Comparison of ENCODE assay signal across 8 cellular contexts in the genomic region with DNA sequence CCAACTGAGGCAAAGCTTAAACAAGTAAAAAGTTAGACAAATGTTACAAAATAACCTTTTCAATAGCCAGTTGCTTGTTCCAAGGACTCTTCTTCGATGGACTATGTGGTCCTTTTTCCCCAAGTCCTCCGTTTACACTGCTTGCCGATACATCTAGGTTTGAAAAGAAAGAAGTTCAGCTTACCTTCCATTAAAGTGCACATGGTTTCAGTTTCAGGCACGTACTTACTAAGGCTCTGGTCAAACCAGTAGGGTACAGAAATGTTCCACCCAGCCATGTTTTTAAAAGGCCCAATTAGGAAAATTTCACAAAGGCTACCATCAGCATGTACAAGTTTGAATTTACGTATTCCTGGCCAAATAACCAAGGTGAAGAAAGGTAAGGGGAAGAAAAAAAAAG. TPM values are rescaled to one million over a fixed set of nuclear protein-coding genes. Genes with fewer than 3 reads are reported as not detected.
DNase-seq lines count a peak whose midpoint lies in the region; ATAC-seq and TF ChIP-seq lines count a peak whose summit lies in the region.

No MANE protein-coding gene starts in this region.

- no peak for TF ChIP-seq CTCF in AG04450 (IDR thresholded peaks at IDR 0.05; ENCODE audit: low read depth, low read length)

- H3K4me3 Mint-ChIP-seq in activated CD4-positive, alpha-beta memory T cell treated with anti-CD3 and anti-CD28 coated beads, Interleukin-2, amount 10 ng/mL, durations not matched to agents 7 days and 5 days = peak overlapping the region; percentile 93

- WGBS in thymus = 2% methylated on average over 5 of the region's 5 CpGs

- H3K4me1 ChIP-seq in iPS-20b (ENCODE audit: insufficient read depth, low read length) (peaks cover 14% of the 10 kb centered on the region), thymus (ENCODE audit: control insufficient read depth, insufficient read depth, low read length) (peaks cover 16% of the 10 kb centered on the region)

- peaks cover 57% of the 10 kb centered on the region for H3K36me3 Mint-ChIP-seq in activated CD4-positive, alpha-beta memory T cell treated with anti-CD3 and anti-CD28 coated beads, Interleukin-2, amount 10 ng/mL, durations not matched to agents 7 days and 5 days (ENCODE audit: low read depth)

- H3K27me3 ChIP-seq in AG04450 (ENCODE audit: control insufficient read depth, insufficient read depth, low read length) (no peaks in the 10 kb centered on the region), H7 (ENCODE audit: control insufficient read depth, insufficient read depth, low read length) (no peaks in the 10 kb centered on the region), iPS-20b (ENCODE audit: insufficient read depth, low read length) (no peaks in the 10 kb centered on the region), thymus (ENCODE audit: control insufficient read depth, insufficient read depth) (no peaks in the 10 kb centered on the region)

- no peaks in the 10 kb centered on the region for H3K27me3 Mint-ChIP-seq in activated CD4-positive, alpha-beta memory T cell treated with anti-CD3 and anti-CD28 coated beads, Interleukin-2, amount 10 ng/mL, durations not matched to agents 7 days and 5 days

- peaks cover 31% of the 10 kb centered on the region for H3K36me3 ChIP-seq in H7 (replicated peaks; ENCODE audit: control insufficient read depth, insufficient read depth, low read length)
- peaks cover 57% of the 10 kb centered on the region for H3K36me3 ChIP-seq in iPS-20b (ENCODE audit: insufficient read depth, low read depth, low read length)
- H3K36me3 ChIP-seq in thymus (ENCODE audit: control insufficient read depth, insufficient read depth) = peaks cover 16% of the 10 kb centered on the region

- peaks cover 55% of the 10 kb centered on the region for H3K4me1 Mint-ChIP-seq in activated CD4-positive, alpha-beta memory T cell treated with anti-CD3 and anti-CD28 coated beads, Interleukin-2, amount 10 ng/mL, durations not matched to agents 7 days and 5 days

- H3K27ac ChIP-seq in AG04450 (ENCODE audit: low read depth, low read length) (no peak overlapping the region), iPS-20b (ENCODE audit: low read length) (no peak overlapping the region), thymus (ENCODE audit: low read depth) (peak overlapping the region; percentile 68)

- ATAC-seq in GM18511 (IDR thresholded peaks at IDR 0.05; ENCODE audit: unreplicated experiment) (no peak), GM18517 (IDR thresholded peaks at IDR 0.05; ENCODE audit: unreplicated experiment) (no peak), GM21717 (IDR thresholded peaks at IDR 0.05; ENCODE audit: unreplicated experiment) (no peak)

- CTCF ChIA-PET in AG04450 (lab: Charles Lee) = interaction anchor here (1.5 kb wide), 1 partner anchor 212 kb away, joined by 4 read pairs; no protein-coding TSS in a partner anchor
- CTCF ChIA-PET in activated CD4-positive, alpha-beta memory T cell treated with anti-CD3 and anti-CD28 coated beads, Interleukin-2, amount 10 ng/mL, durations not matched to agents 7 days and 5 days (lab: Charles Lee) = interaction anchor here (1.8 kb wide), 1 partner anchor 8 kb away, joined by 12 read pairs; the partner anchor contains the start of genes JMJD6 and METTL23

- DNase-seq in AG04450 (ENCODE audit: low read depth, low spot score) (no peak), H7 (no peak)
- DNase-seq in activated CD4-positive, alpha-beta memory T cell treated with anti-CD3 and anti-CD28 coated beads, Interleukin-2, amount 10 ng/mL, durations not matched to agents 7 days and 5 days = no peak

- peak overlapping the region; percentile 91 for H3K27ac Mint-ChIP-seq in activated CD4-positive, alpha-beta memory T cell treated with anti-CD3 and anti-CD28 coated beads, Interleukin-2, amount 10 ng/mL, durations not matched to agents 7 days and 5 days

- H3K9ac ChIP-seq in iPS-20b (ENCODE audit: low read depth, low read length) = peak overlapping the region; percentile 99; the same call in 1 of the 2 replicates

- H3K9me3 Mint-ChIP-seq in activated CD4-positive, alpha-beta memory T cell treated with anti-CD3 and anti-CD28 coated beads, Interleukin-2, amount 10 ng/mL, durations not matched to agents 7 days and 5 days = no peaks in the 10 kb centered on the region

- POLR2A ChIA-PET in AG04450 (lab: Yijun Ruan, JAX) = interaction anchor here (0.6 to 5.4 kb wide), 4 partner anchors 8 to 358 kb away, joined by 4 to 41 read pairs (median 6); partner anchors contain the start of genes JMJD6, METTL23 and MXRA7
- POLR2A ChIA-PET in activated CD4-positive, alpha-beta memory T cell treated with anti-CD3 and anti-CD28 coated beads, Interleukin-2, amount 10 ng/mL, durations not matched to agents 7 days and 5 days (lab: Charles Lee) = interaction anchor here (0.6 to 6.5 kb wide), 15 partner anchors 8 to 725 kb away, joined by 3 to 248 read pairs (median 5); partner anchors contain the start of genes JMJD6 and METTL23

- peak overlapping the region; percentile 96 for H3K4me3 ChIP-seq in AG04450 (ENCODE audit: low read depth, low read length)
- H3K4me3 ChIP-seq in H7 (ENCODE audit: insufficient read depth, low read depth, low read length) = peak overlapping the region; percentile 98
- peak overlapping the region; percentile 92 for H3K4me3 ChIP-seq in iPS-20b (ENCODE audit: low read length)
- H3K4me3 ChIP-seq in thymus (ENCODE audit: low read length) = peak overlapping the region; percentile 85

- H3K9me3 ChIP-seq in AG04450 (ENCODE audit: control insufficient read depth, insufficient read depth, low read length) (no peaks in the 10 kb centered on the region; the same call in 1 of the 2 replicates), iPS-20b (ENCODE audit: insufficient read depth, low read depth, low read length) (no peaks in the 10 kb centered on the region), thymus (ENCODE audit: control insufficient read depth) (no peaks in the 10 kb centered on the region)

RNA-seq across cellular contexts. Expression of gene SRSF2, which starts 2.1 kb away (rescaled TPM):
- 170 and 184 TPM in 2 replicates for polyA plus RNA-seq in AG04450 (2011; rRNA removed)
- polyA minus RNA-seq in AG04450 (2011; rRNA and poly(A)+ RNA removed) = 71.4 and 81.2 TPM in 2 replicates
- total RNA-seq in H7 (2014; rRNA removed; shearing (Covaris generic)) = 327 and 489 TPM in 2 replicates
- 100 to 1,000 TPM; 316 to 325 TPM for total RNA-seq in activated CD4-positive, alpha-beta memory T cell treated with anti-CD3 and anti-CD28 coated beads, Interleukin-2, amount 10 ng/mL, durations not matched to agents 7 days and 5 days
- 225 TPM for polyA plus RNA-seq in thymus

RNA-seq across cellular contexts. Expression of gene MFSD11, which starts 2.9 kb away (rescaled TPM):
- polyA plus RNA-seq in AG04450 (2011; rRNA removed) (20.3 and 21.1 TPM in 2 replicates), thymus (17.3 TPM)
- polyA minus RNA-seq in AG04450 (2011; rRNA and poly(A)+ RNA removed) = 20.2 and 21.9 TPM in 2 replicates
- total RNA-seq in H7 (2014; rRNA removed; shearing (Covaris generic)) = 11.1 and 16.5 TPM in 2 replicates
- total RNA-seq in activated CD4-positive, alpha-beta memory T cell treated with anti-CD3 and anti-CD28 coated beads, Interleukin-2, amount 10 ng/mL, durations not matched to agents 7 days and 5 days = 10 to 100 TPM; 24.5 to 28.2 TPM

RNA-seq across cellular contexts. Expression of gene METTL23, which starts 8.4 kb away (rescaled TPM):
- polyA plus RNA-seq in AG04450 (2011; rRNA removed) = 46.8 and 54.4 TPM in 2 replicates
- polyA minus RNA-seq in AG04450 (2011; rRNA and poly(A)+ RNA removed) = 11.6 and 15.5 TPM in 2 replicates
- total RNA-seq in H7 (2014; rRNA removed; shearing (Covaris generic)) = 50.0 and 54.4 TPM in 2 replicates
- total RNA-seq in activated CD4-positive, alpha-beta memory T cell treated with anti-CD3 and anti-CD28 coated beads, Interleukin-2, amount 10 ng/mL, durations not matched to agents 7 days and 5 days = 10 to 100 TPM; 43.0 to 48.0 TPM
- 70.1 TPM for polyA plus RNA-seq in thymus

RNA-seq across cellular contexts. Expression of gene JMJD6, which starts 8.6 kb away (rescaled TPM):
- polyA plus RNA-seq in AG04450 (2011; rRNA removed) (12.4 and 17.3 TPM in 2 replicates), thymus (31.9 TPM)
- 12.2 and 16.6 TPM in 2 replicates for polyA minus RNA-seq in AG04450 (2011; rRNA and poly(A)+ RNA removed)
- total RNA-seq in H7 (2014; rRNA removed; shearing (Covaris generic)) = 16.5 and 16.8 TPM in 2 replicates
- 10 to 100 TPM; 66.8 to 68.0 TPM for total RNA-seq in activated CD4-positive, alpha-beta memory T cell treated with anti-CD3 and anti-CD28 coated beads, Interleukin-2, amount 10 ng/mL, durations not matched to agents 7 days and 5 days

RNA-seq across cellular contexts. Expression of gene MXRA7, which starts 24.2 kb away (rescaled TPM):
- 222 and 265 TPM in 2 replicates for polyA plus RNA-seq in AG04450 (2011; rRNA removed)
- 92.0 and 94.3 TPM in 2 replicates for polyA minus RNA-seq in AG04450 (2011; rRNA and poly(A)+ RNA removed)
- 38.2 and 59.3 TPM in 2 replicates for total RNA-seq in H7 (2014; rRNA removed; shearing (Covaris generic))
- total RNA-seq in activated CD4-positive, alpha-beta memory T cell treated with anti-CD3 and anti-CD28 coated beads, Interleukin-2, amount 10 ng/mL, durations not matched to agents 7 days and 5 days = 1 to 10 TPM; 7.5 to 8.5 TPM
- polyA plus RNA-seq in thymus = 47.1 TPM
